In genomic region chr1:2882968-2883696, GRCh38 we compare ENCODE assay signal across 29 cellular contexts.
"Had no signal": no experiment of that assay in that cellular context is flagged by ENCODE, and none has a peak within 500 bp of the region (broad histone marks: within the 10 kb centered on the region; RNA-seq: fewer than 3 reads in every experiment).

No MANE protein-coding gene starts in this region.

- H3K27ac ChIP-seq: breast epithelium, left lung, lower lobe of right lung, neutrophil, sigmoid colon, tibial nerve had no signal

- DNase-seq: activated B cell treated with CpG ODN at 0.5 μM for 24 hours; activated CD4-positive, alpha-beta T cell treated with anti-CD3 and anti-CD28 coated beads, Interleukin-2, amount 50 U/mL, for 1 hour; activated CD8-positive, alpha-beta T cell treated with anti-CD3 and anti-CD28 coated beads for 36 hours; activated naive CD8-positive, alpha-beta T cell treated with anti-CD3 and anti-CD28 coated beads, Interleukin-2, amount 50 U/mL, for 24 hours; activated T-cell treated with anti-CD3 and anti-CD28 coated beads, Interleukin-2, amount 50 U/mL, for 4 hours; amygdala; central memory CD4-positive, alpha-beta T cell; endodermal cell; foreskin fibroblast; head of caudate nucleus; hippocampal formation; kidney glomerular epithelial cell; left lung; lower lobe of right lung; mesendoderm; natural killer cell; sigmoid colon; small intestine; stimulated activated CD4-positive, alpha-beta T cell treated with anti-CD3 and anti-CD28 coated beads, Interleukin-1b, Interleukin-23, amount 100 ng/mL, for 48 hours; stimulated activated CD4-positive, alpha-beta T cell treated with anti-CD3 and anti-CD28 coated beads, Interleukin-4, amount 100 ng/mL, for 4 hours; stimulated activated CD8-positive, alpha-beta memory T cell treated with anti-CD3 and anti-CD28 coated beads, Interleukin-4, amount 100 ng/mL, for 48 hours had no signal

- H3K4me3 ChIP-seq: breast epithelium, left lung, lower lobe of right lung, sigmoid colon, tibial nerve had no signal

- FAIRE-seq: small intestine had no signal

- H3K36me3 Mint-ChIP-seq: activated naive CD4-positive, alpha-beta T cell treated with anti-CD3 and anti-CD28 coated beads, Interleukin-2, amount 50 U/mL, for 24 hours; natural killer cell; stimulated activated memory B cell treated with anti-CD40 and anti-IgM and Interleukin-4, amounts not matched to agents 10 μg/mL and 1 μg/mL and 100 μg/mL, for 72 hours had no signal

- H3K27ac Mint-ChIP-seq: activated B cell treated with CpG ODN at 0.5 μM for 24 hours; activated CD8-positive, alpha-beta T cell treated with anti-CD3 and anti-CD28 coated beads for 36 hours; activated naive CD4-positive, alpha-beta T cell treated with anti-CD3 and anti-CD28 coated beads, Interleukin-2, amount 50 U/mL, for 24 hours; activated naive CD8-positive, alpha-beta T cell treated with anti-CD3 and anti-CD28 coated beads, Interleukin-2, amount 50 U/mL, for 24 hours; activated T-helper 2 cell treated with anti-CD3 and anti-CD28 coated beads, Interferon-gamma antibody, Interleukin-2, Interleukin-4, amounts not matched to agents 10 μg/mL and 5 μg/mL and 100 μg/mL, durations not matched to agents 14 hours and 24 hours and 36 hours; endodermal cell; natural killer cell; stimulated activated memory B cell treated with anti-CD40 and anti-IgM and Interleukin-4, amounts not matched to agents 10 μg/mL and 1 μg/mL and 100 μg/mL, for 72 hours; T-helper 2 cell treated with Interferon-gamma antibody and Interleukin-4, amounts not matched to agents 5 μg/mL and 100 μg/mL, for 36 hours had no signal

- ATAC-seq: activated CD8-positive, alpha-beta T cell treated with anti-CD3 and anti-CD28 coated beads for 36 hours; activated naive CD8-positive, alpha-beta T cell treated with anti-CD3 and anti-CD28 coated beads, Interleukin-2, amount 50 U/mL, for 24 hours; activated T-cell treated with anti-CD3 and anti-CD28 coated beads, Interleukin-2, amount 50 U/mL, for 4 hours; esophagus mucosa; left lung; lower lobe of right lung; natural killer cell; stimulated activated memory B cell treated with anti-CD40 and anti-IgM and Interleukin-4, amounts not matched to agents 10 μg/mL and 1 μg/mL and 100 μg/mL, for 72 hours had no signal

- H3K9me3 ChIP-seq: breast epithelium, left lung, lower lobe of right lung, neutrophil, sigmoid colon, tibial nerve had no signal

- H3K4me3 Mint-ChIP-seq: activated B cell treated with CpG ODN at 0.5 μM for 24 hours; activated CD8-positive, alpha-beta T cell treated with anti-CD3 and anti-CD28 coated beads for 36 hours; activated naive CD4-positive, alpha-beta T cell treated with anti-CD3 and anti-CD28 coated beads, Interleukin-2, amount 50 U/mL, for 24 hours; activated naive CD8-positive, alpha-beta T cell treated with anti-CD3 and anti-CD28 coated beads, Interleukin-2, amount 50 U/mL, for 24 hours; activated T-cell treated with anti-CD3 and anti-CD28 coated beads, Interleukin-2, amount 50 U/mL, for 4 hours; endodermal cell; natural killer cell; stimulated activated memory B cell treated with anti-CD40 and anti-IgM and Interleukin-4, amounts not matched to agents 10 μg/mL and 1 μg/mL and 100 μg/mL, for 72 hours; T-helper 2 cell treated with Interferon-gamma antibody and Interleukin-4, amounts not matched to agents 5 μg/mL and 100 μg/mL, for 36 hours had no signal

- H3K4me1 Mint-ChIP-seq: activated naive CD4-positive, alpha-beta T cell treated with anti-CD3 and anti-CD28 coated beads, Interleukin-2, amount 50 U/mL, for 24 hours; activated naive CD8-positive, alpha-beta T cell treated with anti-CD3 and anti-CD28 coated beads, Interleukin-2, amount 50 U/mL, for 24 hours; endodermal cell; natural killer cell had no signal

- H3K36me3 ChIP-seq: breast epithelium, left lung, lower lobe of right lung, neutrophil, sigmoid colon, tibial nerve had no signal

- H3K9me3 Mint-ChIP-seq: activated B cell treated with CpG ODN at 0.5 μM for 24 hours; activated CD8-positive, alpha-beta T cell treated with anti-CD3 and anti-CD28 coated beads for 36 hours; activated naive CD4-positive, alpha-beta T cell treated with anti-CD3 and anti-CD28 coated beads, Interleukin-2, amount 50 U/mL, for 24 hours; activated naive CD8-positive, alpha-beta T cell treated with anti-CD3 and anti-CD28 coated beads, Interleukin-2, amount 50 U/mL, for 24 hours; activated T-cell treated with anti-CD3 and anti-CD28 coated beads, Interleukin-2, amount 50 U/mL, for 4 hours; activated T-helper 2 cell treated with anti-CD3 and anti-CD28 coated beads, Interferon-gamma antibody, Interleukin-2, Interleukin-4, amounts not matched to agents 10 μg/mL and 5 μg/mL and 100 μg/mL, durations not matched to agents 14 hours and 24 hours and 36 hours; natural killer cell; stimulated activated memory B cell treated with anti-CD40 and anti-IgM and Interleukin-4, amounts not matched to agents 10 μg/mL and 1 μg/mL and 100 μg/mL, for 72 hours; T-helper 2 cell treated with Interferon-gamma antibody and Interleukin-4, amounts not matched to agents 5 μg/mL and 100 μg/mL, for 36 hours had no signal

- H3K4me1 ChIP-seq: breast epithelium, left lung, lower lobe of right lung, sigmoid colon, tibial nerve had no signal

- H3K27me3 Mint-ChIP-seq: activated CD8-positive, alpha-beta T cell treated with anti-CD3 and anti-CD28 coated beads for 36 hours; activated naive CD4-positive, alpha-beta T cell treated with anti-CD3 and anti-CD28 coated beads, Interleukin-2, amount 50 U/mL, for 24 hours had no signal
